15 cellular contexts compared by ENCODE assay signal in genomic region chr1:53048345-53048737, GRCh38. TPM values are rescaled to one million over a fixed set of nuclear protein-coding genes. Genes with fewer than 3 reads are reported as not detected.
A peak's percentile ranks its signal among the peaks of the same experiment; 100 is the strongest.
DNase-seq lines count a peak whose midpoint lies in the region; ATAC-seq, FAIRE-seq and TF ChIP-seq lines count a peak whose summit lies in the region.
"Had no signal": no experiment of that assay in that cellular context is flagged by ENCODE, and none has a peak within 500 bp of the region (broad histone marks: within the 10 kb centered on the region; RNA-seq: fewer than 3 reads in every experiment).

No MANE protein-coding gene starts in this region.

- CTCF ChIA-PET in PC-9 (lab: Charles Lee) = interaction anchor here (0.6 to 1.1 kb wide), 3 partner anchors 21 to 127 kb away, joined by 3 to 5 read pairs (median 3); no protein-coding TSS in a partner anchor
- CTCF ChIA-PET in endothelial cell of umbilical vein (lab: Charles Lee) = interaction anchor here (0.8 to 3.7 kb wide), 10 partner anchors 11 to 138 kb away, joined by 3 to 26 read pairs (median 4); partner anchors contain the start of genes ECHDC2 and PODN

- POLR2A ChIA-PET in PC-9 (lab: Charles Lee; ENCODE audit: unreplicated experiment) (interaction anchor here (0.6 to 1.0 kb wide), 9 partner anchors 9 to 1651 kb away, joined by 3 to 10 read pairs (median 6); partner anchors contain the start of genes MAGOH and ZYG11A), endothelial cell of umbilical vein (lab: Charles Lee) (interaction anchor here (0.7 kb wide), 1 partner anchor 54 kb away, joined by 3 read pairs; no protein-coding TSS in a partner anchor)

- no peaks in the 10 kb centered on the region for H3K9me2 ChIP-seq in PC-9 (ENCODE audit: insufficient read depth)

- H4K20me1 ChIP-seq in PC-9 (ENCODE audit: insufficient read depth) (no peaks in the 10 kb centered on the region), endothelial cell of umbilical vein (replicated peaks; ENCODE audit: control insufficient read depth, extremely low read depth, insufficient read depth, low read length) (no peaks in the 10 kb centered on the region)

- intact Hi-C loops in Right ventricle myocardium superior (cut with DNase I) (no loop called here), PC-9 (cut with micrococcal nuclease; ENCODE audit: unreplicated experiment) (loop anchor here (1.0 to 10.0 kb wide), 5 partner anchors 34 to 134 kb away; partner anchors contain the start of genes ECHDC2 and SCP2), endothelial cell of umbilical vein (cut with micrococcal nuclease) (loop anchor here (2.0 to 5.0 kb wide), 3 partner anchors 128 to 346 kb away; partner anchors contain the start of genes ECHDC2 and ZYG11A), left colon (cut with DNase I, micrococcal nuclease) (no loop called here), prostate gland (cut with DNase I) (no loop called here)

- dilution Hi-C loops in endothelial cell of umbilical vein (cut with MboI; ENCODE audit: extremely low pct_ligation_motif_present, low sequenced_read_pairs) = no loop called here

- DNase-seq in cardiac muscle cell (ENCODE audit: low read depth in 1 of 2, low spot score in 1 of 2) = no peak
- DNase-seq in Right ventricle myocardium superior = no peak
- DNase-seq in PC-9 = no peak
- DNase-seq in endothelial cell of umbilical vein (ENCODE audit: low read depth, low spot score) = peak; percentile 49
- no peak for DNase-seq in left colon
- DNase-seq in prostate gland (ENCODE audit: low spot score) = no peak
- DNase-seq in NOMO-1 treated with dmso at 0.1 percent for 144 hours (lab: John Stamatoyannopoulos, UW; ENCODE audit: unreplicated experiment) = no peak
- DNase-seq: activated CD4-positive, alpha-beta T cell treated with anti-CD3 and anti-CD28 coated beads for 1 hour; activated gamma-delta T cell; aorta; KG1; sigmoid colon; stimulated activated naive CD8-positive, alpha-beta T cell treated with anti-CD3 and anti-CD28 coated beads, Interleukin-15, amount 100 ng/mL, for 72 hours had no signal

- 58% methylated on average over 1 of the region's 1 CpG for WGBS in prostate gland

- TF ChIP-seq POLR2A in endothelial cell of umbilical vein (IDR thresholded peaks at IDR 0.05; ENCODE audit: low read depth, low read length) = no peak
- TF ChIP-seq POLR2A in prostate gland (IDR thresholded peaks at IDR 0.05) = no peak

- H3K9ac ChIP-seq in endothelial cell of umbilical vein (replicated peaks; ENCODE audit: extremely low read depth, insufficient read depth, low read length) = peak overlapping the region; percentile 53
- no peak overlapping the region for H3K9ac ChIP-seq in stomach smooth muscle (ENCODE audit: low read length in 2 of 2)

- peaks cover 5% of the 10 kb centered on the region for H3K36me3 ChIP-seq in cardiac muscle cell
- H3K36me3 ChIP-seq in PC-9 (ENCODE audit: low read depth) = peaks cover 6% of the 10 kb centered on the region; the same call in 1 of the 2 replicates
- H3K36me3 ChIP-seq in endothelial cell of umbilical vein (ENCODE audit: control insufficient read depth in 2 of 2, extremely low read depth in 1 of 2, insufficient read depth in 2 of 2, low read length in 2 of 2) = peaks cover 0 to 2% of the 10 kb centered on the region in 2 experiments
- peaks cover 5 to 6% of the 10 kb centered on the region in 2 donors for H3K36me3 ChIP-seq in stomach smooth muscle (ENCODE audit: control insufficient read depth in 2 of 2, insufficient read depth in 2 of 2, low read length in 2 of 2)
- peaks cover 0 to 4% of the 10 kb centered on the region in 2 donors for H3K36me3 ChIP-seq in prostate gland

- H3K4me1 ChIP-seq in cardiac muscle cell (ENCODE audit: low read depth) (peaks cover 48% of the 10 kb centered on the region), PC-9 (replicated peaks; ENCODE audit: insufficient read depth) (peaks cover 47% of the 10 kb centered on the region), endothelial cell of umbilical vein (ENCODE audit: control insufficient read depth, extremely low read depth, insufficient read depth, low read length) (peaks cover 46% of the 10 kb centered on the region), stomach smooth muscle (ENCODE audit: control insufficient read depth, insufficient read depth, low read length) (peaks cover 34% of the 10 kb centered on the region), prostate gland (replicated peaks) (no peaks in the 10 kb centered on the region)

- BruUV-seq in PC-9 (replicated peaks; lab: Mats Ljungman, UMichigan) (no TSS peak), endothelial cell of umbilical vein (replicated peaks; lab: Mats Ljungman, UMichigan) (no TSS peak)

- H3F3A ChIP-seq in PC-9 (ENCODE audit: insufficient read depth, low read depth) = peaks cover 42% of the 10 kb centered on the region

- H3K79me2 ChIP-seq in PC-9 (ENCODE audit: low read depth) (no peaks in the 10 kb centered on the region), endothelial cell of umbilical vein (ENCODE audit: control insufficient read depth, insufficient read depth, low read length) (no peaks in the 10 kb centered on the region)

- H3K4me2 ChIP-seq in PC-9 (peak overlapping the region; percentile 59), endothelial cell of umbilical vein (ENCODE audit: insufficient read depth, low read length) (peak overlapping the region; percentile 67)

- H3K9me3 ChIP-seq in cardiac muscle cell (ENCODE audit: low read depth) (no peaks in the 10 kb centered on the region), PC-9 (ENCODE audit: insufficient read depth, low read depth) (no peaks in the 10 kb centered on the region), endothelial cell of umbilical vein (replicated peaks; ENCODE audit: control insufficient read depth, insufficient read depth, low read length) (no peaks in the 10 kb centered on the region), stomach smooth muscle (ENCODE audit: control insufficient read depth in 2 of 2, low read length in 2 of 2) (no peaks in the 10 kb centered on the region), prostate gland (no peaks in the 10 kb centered on the region)
- H3K9me3 ChIP-seq: sigmoid colon had no signal

- no peaks in the 10 kb centered on the region for H3K9me1 ChIP-seq in endothelial cell of umbilical vein (replicated peaks; ENCODE audit: control insufficient read depth, extremely low read depth, insufficient read depth, low read length)

- H3K27me3 ChIP-seq in cardiac muscle cell = no peaks in the 10 kb centered on the region
- no peaks in the 10 kb centered on the region for H3K27me3 ChIP-seq in PC-9 (ENCODE audit: insufficient read depth, low read depth)
- no peaks in the 10 kb centered on the region for H3K27me3 ChIP-seq in endothelial cell of umbilical vein (ENCODE audit: control insufficient read depth in 2 of 2, insufficient read depth in 2 of 2, low read length in 2 of 2)
- no peaks in the 10 kb centered on the region for H3K27me3 ChIP-seq in stomach smooth muscle (ENCODE audit: control insufficient read depth in 1 of 2, insufficient read depth in 2 of 2, low read length in 2 of 2)
- H3K27me3 ChIP-seq in prostate gland (replicated peaks; ENCODE audit: insufficient read depth) = no peaks in the 10 kb centered on the region
- H3K27me3 ChIP-seq: dorsolateral prefrontal cortex, sigmoid colon had no signal

- FAIRE-seq in endothelial cell of umbilical vein (lab: Jason Lieb, UNC) = peak; percentile 33

- TF ChIP-seq CTCF in cardiac muscle cell (IDR thresholded peaks at IDR 0.05; ENCODE audit: low read depth, low read length) (no peak), PC-9 (conservative IDR thresholded peaks at IDR 0.05) (no peak), endothelial cell of umbilical vein (IDR thresholded peaks at IDR 0.05; ENCODE audit: extremely low read depth in 1 of 2, insufficient read depth in 1 of 2, low read depth in 1 of 2, low read length in 2 of 2) (no peak), prostate gland (IDR thresholded peaks at IDR 0.05) (no peak)

- no peak overlapping the region for H2AFZ ChIP-seq in PC-9
- H2AFZ ChIP-seq in endothelial cell of umbilical vein (ENCODE audit: low read depth, low read length) = no peak overlapping the region

- H3K27ac ChIP-seq in cardiac muscle cell (peak overlapping the region; percentile 84), PC-9 (peak overlapping the region; percentile 74), endothelial cell of umbilical vein (ENCODE audit: insufficient read depth, low read depth, low read length) (peak overlapping the region; percentile 95), stomach smooth muscle (ENCODE audit: low read length) (peak overlapping the region; percentile 32), prostate gland (no peak overlapping the region)

- ATAC-seq in Right ventricle myocardium superior (ENCODE audit: poor library complexity) (no peak), left colon (no peak)
- ATAC-seq: stimulated activated naive CD8-positive, alpha-beta T cell treated with anti-CD3 and anti-CD28 coated beads, Interleukin-15, amount 100 ng/mL, for 72 hours had no signal

- H3K4me3 ChIP-seq in cardiac muscle cell = no peak overlapping the region
- H3K4me3 ChIP-seq in PC-9 = no peak overlapping the region
- no peak overlapping the region for H3K4me3 ChIP-seq in endothelial cell of umbilical vein (replicated peaks in 1 of 3; ENCODE audit: insufficient read depth in 1 of 3, low read depth in 1 of 3, low read length in 3 of 3)
- H3K4me3 ChIP-seq in stomach smooth muscle (ENCODE audit: low read length in 2 of 2) = no peak overlapping the region
- H3K4me3 ChIP-seq in prostate gland = no peak overlapping the region
- H3K4me3 ChIP-seq: dorsolateral prefrontal cortex, sigmoid colon had no signal

TF ChIP-seq in endothelial cell of umbilical vein, 7 proteins besides CTCF, POLR2A, EP300 and RAD21:
- TF ChIP-seq POLR2AphosphoS5 (IDR thresholded peaks at IDR 0.05; ENCODE audit: insufficient read depth, low read depth, low read length) (no peak), JUN (IDR thresholded peaks at IDR 0.05; ENCODE audit: borderline replicate concordance, insufficient read depth, insufficient read length, low read depth) (no peak), MYC (IDR thresholded peaks at IDR 0.05; ENCODE audit: low read depth, low read length) (no peak)

RNA-seq across cellular contexts. Expression of gene PODN, which starts 13.7 kb away (rescaled TPM):
- 3.7 and 6.5 TPM in 2 replicates for total RNA-seq in cardiac muscle cell
- polyA plus RNA-seq in cardiac muscle cell = 2.6 and 2.8 TPM in 2 replicates
- total RNA-seq in Right ventricle myocardium superior = 30.1 TPM
- not detected in 2 replicates for total RNA-seq in PC-9 (2021)
- total RNA-seq in endothelial cell of umbilical vein = 1.5 and 2.0 TPM in 2 replicates
- 1.3 and 1.4 TPM in 2 replicates for polyA plus RNA-seq in endothelial cell of umbilical vein
- 0.71 and 0.76 TPM in 2 replicates for polyA plus RNA-seq in endothelial cell of umbilical vein (2011; cell fraction: cytosol; rRNA removed)
- 2.8 and 3.1 TPM in 2 replicates for polyA plus RNA-seq in endothelial cell of umbilical vein (2011; cell fraction: nucleus; rRNA removed)
- 1.4 and 2.1 TPM in 2 replicates for polyA plus RNA-seq in endothelial cell of umbilical vein (2012)
- polyA minus RNA-seq in endothelial cell of umbilical vein = 0.28 and 0.92 TPM in 2 replicates
- not detected for polyA minus RNA-seq in endothelial cell of umbilical vein (2011; cell fraction: cytosol; rRNA and poly(A)+ RNA removed)
- polyA minus RNA-seq in endothelial cell of umbilical vein (2011; cell fraction: nucleus; rRNA and poly(A)+ RNA removed) = 0.77 and 0.87 TPM in 2 replicates
- 10 to 100 TPM in 1 of 2 donors, 1 to 10 TPM in 1; 6.2 to 22.0 TPM for total RNA-seq in left colon
- 10 to 100 TPM; 11.6 to 92.7 TPM for total RNA-seq in prostate gland

Comparison
In these comparisons a context has a peak if more than half of its experiments do, and no peak if none do; other contexts are left out.
1. H3K27ac ChIP-seq: peak in cardiac muscle cell (single experiment), PC-9 (single experiment), endothelial cell of umbilical vein (single experiment) and stomach smooth muscle (single experiment); none in prostate gland (0 of 2).
2. intact Hi-C loops: an anchor here in PC-9 (1.0 to 10.0 kb wide) and endothelial cell of umbilical vein (2.0 to 5.0 kb wide); none called in Right ventricle myocardium superior, left colon and prostate gland.